In genomic region chr12:19574606-19575005, GRCh38 we compare ENCODE assay signal across 12 cellular contexts.
DNase-seq lines count a peak whose midpoint lies in the region; ATAC-seq and TF ChIP-seq lines count a peak whose summit lies in the region.
"Had no signal": no experiment of that assay in that cellular context is flagged by ENCODE, and none has a peak within 500 bp of the region (broad histone marks: within the 10 kb centered on the region; RNA-seq: fewer than 3 reads in every experiment).

No MANE protein-coding gene starts in this region.

- no peaks in the 10 kb centered on the region; the same call in 2 of the 3 replicates for H3K9me3 Mint-ChIP-seq in GM23338

- no peaks in the 10 kb centered on the region for H3F3A ChIP-seq in GM23338 (replicated peaks; ENCODE audit: low read depth)

- no peaks in the 10 kb centered on the region for H3K36me3 ChIP-seq in A673 (ENCODE audit: insufficient read depth, low read length, poor library complexity, severe bottlenecking)
- H3K36me3 ChIP-seq in GM23338 (ENCODE audit: insufficient read depth): no peaks in the 10 kb centered on the region
- H3K36me3 ChIP-seq in Panc1 (ENCODE audit: control insufficient read depth, insufficient read depth, low read length): no peaks in the 10 kb centered on the region

- no peak overlapping the region for H3K4me2 ChIP-seq in GM23338

- H3K9me3 ChIP-seq in A673 (ENCODE audit: low read depth, low read length, poor library complexity, severe bottlenecking) (no peaks in the 10 kb centered on the region), Panc1 (ENCODE audit: control insufficient read depth, insufficient read depth, low read depth, low read length) (no peaks in the 10 kb centered on the region)

- H3K79me2 ChIP-seq in GM23338 (replicated peaks; ENCODE audit: insufficient read depth): no peaks in the 10 kb centered on the region

- TF ChIP-seq CTCF in A673 (conservative IDR thresholded peaks at IDR 0.05; ENCODE audit: low read depth, low read length): peak; percentile 44
- TF ChIP-seq CTCF in GM23338 (conservative IDR thresholded peaks at IDR 0.05; ENCODE audit: low read depth in 2 of 2): peak; percentile 34 to 40; a peak in 3 of 4 replicates
- peak; percentile 22 for TF ChIP-seq CTCF in Panc1 (IDR thresholded peaks at IDR 0.05)
- peak; percentile 19 for TF ChIP-seq CTCF in fibroblast of the aortic adventitia (IDR thresholded peaks at IDR 0.05; ENCODE audit: insufficient read depth, low read length)
- no peak for TF ChIP-seq CTCF in dorsolateral prefrontal cortex (IDR thresholded peaks at IDR 0.05 in 54 of 56, conservative IDR thresholded peaks at IDR 0.05 in 2 of 56; ENCODE audit: low read depth in 1 of 56, partially characterized antibody in 56 of 56)

- POLR2A ChIA-PET in A673 (lab: Charles Lee; ENCODE audit: low non-redundant PET): no interaction called here
- POLR2A ChIA-PET in Panc1 (lab: Charles Lee): no interaction called here

- in situ Hi-C loops in Panc1 (cut with HindIII; ENCODE audit: low pct_unique_long_range_greater_than_20kb, low sequenced_read_pairs): no loop called here

- DNase-seq in A673 (ENCODE audit: low spot score) (peak; percentile 42), GM23338 (ENCODE audit: low spot score) (peak; percentile 33), Panc1 (ENCODE audit: low read depth, low spot score) (no peak), fibroblast of the aortic adventitia (ENCODE audit: low read depth) (no peak), dorsolateral prefrontal cortex (no peak), COR-L47 (lab: John Stamatoyannopoulos, UW) (no peak), NCI-H1694 (lab: John Stamatoyannopoulos, UW) (no peak)
- DNase-seq: activated naive CD4-positive, alpha-beta T cell treated with Interleukin-2 at 50 U/mL for 16 hours; effector CD4-positive, alpha-beta T cell; NCI-H2029 treated with DMSO at 0.1 percent for 48 hours had no signal

- H3K4me1 ChIP-seq in A673 (ENCODE audit: insufficient read depth, low read length, poor library complexity, severe bottlenecking): peaks cover 55% of the 10 kb centered on the region
- H3K4me1 ChIP-seq in GM23338 (ENCODE audit: insufficient read depth): peaks cover 11% of the 10 kb centered on the region
- no peaks in the 10 kb centered on the region for H3K4me1 ChIP-seq in Panc1 (ENCODE audit: control insufficient read depth, insufficient read depth, low read length)

- no peaks in the 10 kb centered on the region for H3K27me3 ChIP-seq in A673 (replicated peaks; ENCODE audit: insufficient read depth, low read depth, low read length, poor library complexity)
- no peaks in the 10 kb centered on the region for H3K27me3 ChIP-seq in GM23338 (ENCODE audit: insufficient read depth)
- no peaks in the 10 kb centered on the region for H3K27me3 ChIP-seq in Panc1 (ENCODE audit: control insufficient read depth, insufficient read depth, low read length)
- H3K27me3 ChIP-seq in dorsolateral prefrontal cortex: no peaks in the 10 kb centered on the region

- no peaks in the 10 kb centered on the region; the same call in 2 of the 3 replicates for H3K36me3 Mint-ChIP-seq in GM23338 (ENCODE audit: low read depth)

- BruUV-seq in A673 (replicated peaks; lab: Mats Ljungman, UMichigan): no TSS peak
- BruUV-seq in Panc1 (replicated peaks; lab: Mats Ljungman, UMichigan): no TSS peak

- ATAC-seq in GM23338 (peak; percentile 22; the same call in 2 of the 3 replicates), Panc1 (no peak), HG03442 (IDR thresholded peaks at IDR 0.05; ENCODE audit: unreplicated experiment) (no peak)

- CTCF ChIA-PET in A673 (lab: Charles Lee) (interaction anchor here (0.6 kb wide), 3 partner anchors 56 to 1337 kb away, joined by 3 to 4 read pairs (median 3); no protein-coding TSS in a partner anchor), Panc1 (lab: Charles Lee) (interaction anchor here (0.7 kb wide), 1 partner anchor 212 kb away, joined by 7 read pairs; no protein-coding TSS in a partner anchor)

- no peak overlapping the region for H3K27ac Mint-ChIP-seq in GM23338
- H3K27ac Mint-ChIP-seq: B cell had no signal

- peaks cover 40% of the 10 kb centered on the region for H3K4me1 Mint-ChIP-seq in GM23338
- H3K4me1 Mint-ChIP-seq: B cell had no signal

- H4K20me1 ChIP-seq in GM23338 (replicated peaks; ENCODE audit: insufficient read depth): no peaks in the 10 kb centered on the region

- H3K4me3 ChIP-seq in A673 (ENCODE audit: low read depth, low read length, poor library complexity, severe bottlenecking): no peak overlapping the region
- H3K4me3 ChIP-seq in GM23338: no peak overlapping the region
- H3K4me3 ChIP-seq in Panc1 (ENCODE audit: low read depth in 2 of 2, low read length in 2 of 2): no peak overlapping the region
- no peak overlapping the region for H3K4me3 ChIP-seq in fibroblast of the aortic adventitia (ENCODE audit: low read depth, low read length)
- H3K4me3 ChIP-seq in dorsolateral prefrontal cortex: no peak overlapping the region

- H3K27ac ChIP-seq in A673 (ENCODE audit: low read depth, low read length, poor library complexity, severe bottlenecking): peak overlapping the region; percentile 76
- H3K27ac ChIP-seq in GM23338 (ENCODE audit: low read depth): no peak overlapping the region
- no peak overlapping the region for H3K27ac ChIP-seq in Panc1 (ENCODE audit: low read length)
- peak overlapping the region in 1 of 59 donors; percentile 53 for H3K27ac ChIP-seq in dorsolateral prefrontal cortex

- H3K9me2 ChIP-seq in GM23338 (ENCODE audit: insufficient read depth): no peaks in the 10 kb centered on the region

- peaks cover 3% of the 10 kb centered on the region for H3K27me3 Mint-ChIP-seq in GM23338 (ENCODE audit: insufficient read depth, low read depth, poor library complexity)
- H3K27me3 Mint-ChIP-seq: B cell had no signal

- intact Hi-C loops in A673 (cut with micrococcal nuclease; ENCODE audit: unreplicated experiment): loop anchor here (5.0 to 10.0 kb wide), 5 partner anchors 53 to 800 kb away; no protein-coding TSS in a partner anchor
- intact Hi-C loops in Panc1 (cut with micrococcal nuclease; ENCODE audit: unreplicated experiment): no loop called here
- intact Hi-C loops in dorsolateral prefrontal cortex (cut with DNase I): no loop called here

- no peak overlapping the region for H2AFZ ChIP-seq in GM23338

- H3K4me3 Mint-ChIP-seq in GM23338: no peak overlapping the region
- H3K4me3 Mint-ChIP-seq: B cell had no signal

TF ChIP-seq in GM23338, 12 proteins besides CTCF, POLR2A, EP300 and RAD21 (continues in another document):
- TF ChIP-seq ZNF114 (CRISPR knock-in tag; IDR thresholded peaks at IDR 0.05) (no peak), STAT1 (IDR thresholded peaks at IDR 0.05; ENCODE audit: unreplicated experiment) (no peak), EZH2 (IDR thresholded peaks at IDR 0.05; ENCODE audit: low read depth, unreplicated experiment) (no peak), JUNB (IDR thresholded peaks at IDR 0.05; ENCODE audit: unreplicated experiment) (no peak), POLR2AphosphoS5 (IDR thresholded peaks at IDR 0.05; ENCODE audit: low read depth) (no peak)

Comparison
In these comparisons a context has a peak if more than half of its experiments do, and no peak if none do; other contexts are left out.
1. DNase-seq: peak in A673 (single experiment) and GM23338 (single experiment); none in Panc1 (single experiment), fibroblast of the aortic adventitia (single experiment), dorsolateral prefrontal cortex (0 of 10), COR-L47 (single experiment) and NCI-H1694 (single experiment).
2. CTCF ChIP-seq: peak in A673 (single experiment), GM23338 (2 of 2), Panc1 (single experiment) and fibroblast of the aortic adventitia (single experiment); none in dorsolateral prefrontal cortex (0 of 56).